In genomic region chr11:94243571-94244229, GRCh38 we compare ENCODE assay signal across 20 cellular contexts.
"Had no signal": no experiment of that assay in that cellular context is flagged by ENCODE, and none has a peak within 500 bp of the region (broad histone marks: within the 10 kb centered on the region; RNA-seq: fewer than 3 reads in every experiment).

No MANE protein-coding gene starts in this region.

- H3K4me2 ChIP-seq: hepatocyte had no signal

- H2AFZ ChIP-seq: hepatocyte had no signal

- ATAC-seq: left colon; natural killer cell treated with Interleukin-12 subunit alpha and Interleukin-12 subunit beta and Interleukin-15 and Interleukin-18, amount 100 ng/mL, for 72 hours; psoas muscle; right lobe of liver; stimulated activated naive B cell treated with anti-CD40 and anti-IgM and Interleukin-4, amounts not matched to agents 10 μg/mL and 1 μg/mL and 100 μg/mL, for 72 hours; stimulated activated naive CD8-positive, alpha-beta T cell treated with anti-CD3 and anti-CD28 coated beads, Interleukin-15, amount 100 ng/mL, for 72 hours had no signal

- DNase-seq: cortex of kidney; dorsolateral prefrontal cortex; effector CD8-positive, alpha-beta T cell; foreskin melanocyte; head of caudate nucleus; left colon; mesendoderm; psoas muscle; retina; right lobe of liver; spleen; stimulated activated CD4-positive, alpha-beta T cell treated with anti-CD3 and anti-CD28 coated beads, Interleukin-15, amount 100 ng/mL, for 24 hours; stimulated activated CD4-positive, alpha-beta T cell treated with anti-CD3 and anti-CD28 coated beads, Interleukin-1b, Interleukin-23, amount 100 ng/mL, for 48 hours; stimulated activated CD4-positive, alpha-beta T cell treated with anti-CD3 and anti-CD28 coated beads, Interleukin-4, amount 100 ng/mL, for 24 hours; stimulated activated naive B cell treated with anti-CD40 and anti-IgM and Interleukin-4, amounts not matched to agents 10 μg/mL and 1 μg/mL and 100 μg/mL, for 72 hours; stimulated activated naive CD8-positive, alpha-beta T cell treated with anti-CD3 and anti-CD28 coated beads, Interleukin-15, amount 100 ng/mL, for 72 hours; testis had no signal

- H3K27me3 ChIP-seq: hepatocyte, right lobe of liver, spleen, testis, tibial nerve had no signal

- H3K4me1 ChIP-seq: psoas muscle, right lobe of liver, spleen, testis, tibial nerve had no signal

- H3K36me3 ChIP-seq: right lobe of liver, spleen, tibial nerve had no signal

- H3K27ac ChIP-seq: dorsolateral prefrontal cortex, hepatocyte, psoas muscle, right lobe of liver, spleen, testis, tibial nerve had no signal

- H3K4me3 ChIP-seq: dorsolateral prefrontal cortex, hepatocyte, psoas muscle, right lobe of liver, spleen, testis, tibial nerve had no signal

- H3K79me2 ChIP-seq: hepatocyte had no signal

- H3K9me3 ChIP-seq: testis had no signal
